ENCODE assay signal across 21 cellular contexts in genomic region chr6:68082086-68082485, GRCh38.
DNase-seq lines count a peak whose midpoint lies in the region; ATAC-seq, FAIRE-seq and TF ChIP-seq lines count a peak whose summit lies in the region.
"Had no signal": no experiment of that assay in that cellular context is flagged by ENCODE, and none has a peak within 500 bp of the region (broad histone marks: within the 10 kb centered on the region; RNA-seq: fewer than 3 reads in every experiment).

No MANE protein-coding gene starts in this region.

- in situ Hi-C loops in astrocyte of the spinal cord (cut with HindIII; ENCODE audit: low sequenced_read_pairs), result no loop called here

- no peak overlapping the region for H2AK5ac ChIP-seq in mesenchymal stem cell (ENCODE audit: low read length, severe bottlenecking)

- no peaks in the 10 kb centered on the region for H3K27me3 ChIP-seq in mesenchymal stem cell (ENCODE audit: control insufficient read depth in 1 of 2, insufficient read depth in 1 of 2, low read length in 2 of 2)

- H2BK12ac ChIP-seq in mesenchymal stem cell (ENCODE audit: low read length in 2 of 2), result no peak overlapping the region

- no peaks in the 10 kb centered on the region for H3K4me1 ChIP-seq in mesenchymal stem cell (ENCODE audit: control insufficient read depth, insufficient read depth, low read depth, low read length)
- H3K4me1 ChIP-seq: Caco-2 had no signal

- H3K4me3 ChIP-seq in astrocyte of the spinal cord (ENCODE audit: low read depth, low read length) (no peak overlapping the region), mesenchymal stem cell (ENCODE audit: insufficient read depth in 1 of 2, low read depth in 1 of 2, low read length in 2 of 2) (no peak overlapping the region)

- H3K27ac ChIP-seq in mesenchymal stem cell (ENCODE audit: low read length, poor library complexity, severe bottlenecking), result no peak overlapping the region
- H3K27ac ChIP-seq: RWPE1 had no signal

- H3K9ac ChIP-seq in mesenchymal stem cell (ENCODE audit: low read length), result no peak overlapping the region

- H4K91ac ChIP-seq in mesenchymal stem cell (ENCODE audit: low read length), result no peak overlapping the region

- H3K14ac ChIP-seq in mesenchymal stem cell (ENCODE audit: low read length in 2 of 2), result no peak overlapping the region

- FAIRE-seq in H54 (lab: Jason Lieb, UNC), result peak; percentile 60
- FAIRE-seq: GM12892 had no signal

- DNase-seq in H54 (ENCODE audit: insufficient read length, low spot score) (no peak), MV-4-11 (lab: John Stamatoyannopoulos, UW) (peak; percentile 13), astrocyte of the spinal cord (ENCODE audit: low read depth, low spot score) (peak; percentile 3), mesenchymal stem cell (peak; percentile 4)
- no peak for DNase-seq in activated CD4-positive, alpha-beta T cell treated with anti-CD3 and anti-CD28 coated beads, Interleukin-2, amount 50 U/mL, for 1 hour
- DNase-seq: Caco-2; CD4-positive, alpha-beta T cell; DMS153; EL; H7; MM.1S; NCI-H1694 treated with DMSO at 0.1 percent for 48 hours; NCI-H2107; NCI-H510A treated with DMSO at 0.1 percent for 48 hours; NCI-H774; PC-3; SIG-M5 had no signal

- ATAC-seq in HG03469 (IDR thresholded peaks at IDR 0.05; ENCODE audit: unreplicated experiment) (no peak), GM21723 (IDR thresholded peaks at IDR 0.05; ENCODE audit: unreplicated experiment) (no peak)
- ATAC-seq: PC-3 had no signal

- no peak overlapping the region for H2BK5ac ChIP-seq in mesenchymal stem cell (ENCODE audit: low read depth, low read length, poor library complexity, severe bottlenecking)

- no peak overlapping the region for H2AFZ ChIP-seq in mesenchymal stem cell (ENCODE audit: low read depth, low read length)

- H2BK15ac ChIP-seq in mesenchymal stem cell (ENCODE audit: low read depth, poor library complexity, severe bottlenecking), result no peak overlapping the region

- H3K18ac ChIP-seq in mesenchymal stem cell (ENCODE audit: low read depth in 1 of 2, low read length in 2 of 2), result no peak overlapping the region

- TF ChIP-seq POLR2A in H54 (IDR thresholded peaks at IDR 0.05; ENCODE audit: low read depth, low read length), result no peak

- H3K36me3 ChIP-seq in mesenchymal stem cell (ENCODE audit: control insufficient read depth in 1 of 2, insufficient read depth in 2 of 2, low read depth in 1 of 2, low read length in 2 of 2), result no peaks in the 10 kb centered on the region

- no peak for TF ChIP-seq CTCF in astrocyte of the spinal cord (IDR thresholded peaks at IDR 0.05; ENCODE audit: low read depth, low read length)

- H3K23ac ChIP-seq in mesenchymal stem cell (ENCODE audit: low read length in 2 of 2), result no peak overlapping the region

- no peak overlapping the region for H3K4me2 ChIP-seq in mesenchymal stem cell (ENCODE audit: low read length, poor library complexity, severe bottlenecking)

- no peak overlapping the region for H3K4ac ChIP-seq in mesenchymal stem cell (ENCODE audit: low read depth in 1 of 2, low read length in 2 of 2)

- H3K9me3 ChIP-seq in mesenchymal stem cell (ENCODE audit: control insufficient read depth, low read length), result peaks cover 8% of the 10 kb centered on the region
- H3K9me3 ChIP-seq: Caco-2 had no signal

- no peak overlapping the region for H4K8ac ChIP-seq in mesenchymal stem cell (ENCODE audit: low read length)

- no peak overlapping the region for H2BK120ac ChIP-seq in mesenchymal stem cell (ENCODE audit: low read depth, low read length)

- no peaks in the 10 kb centered on the region for H3K79me1 ChIP-seq in mesenchymal stem cell (replicated peaks; ENCODE audit: low read length, poor library complexity, severe bottlenecking)

Comparison
In these comparisons a context has a peak if more than half of its experiments do, and no peak if none do; other contexts are left out.
1. DNase-seq: peak in MV-4-11 (single experiment), astrocyte of the spinal cord (single experiment) and mesenchymal stem cell (single experiment); none in H54 (single experiment) and activated CD4-positive, alpha-beta T cell treated with anti-CD3 and anti-CD28 coated beads, Interleukin-2, amount 50 U/mL, for 1 hour (single experiment).